In genomic region chr2:55233658-55233940, GRCh38 we compare ENCODE assay signal across 8 cellular contexts. TPM values are rescaled to one million over a fixed set of nuclear protein-coding genes. Genes with fewer than 3 reads are reported as not detected.
DNase-seq lines count a peak whose midpoint lies in the region; ATAC-seq and TF ChIP-seq lines count a peak whose summit lies in the region.

No MANE protein-coding gene starts in this region.

- TF ChIP-seq CTCF in left ventricle myocardium inferior (IDR thresholded peaks at IDR 0.05; ENCODE audit: borderline replicate concordance) (no peak), mammary epithelial cell (conservative IDR thresholded peaks at IDR 0.05 in 1 of 2, IDR thresholded peaks at IDR 0.05 in 1 of 2; ENCODE audit: extremely low read depth in 1 of 2, insufficient read depth in 1 of 2, low read depth in 1 of 2, low read length in 2 of 2) (no peak), mesothelial cell of epicardium (IDR thresholded peaks at IDR 0.05; ENCODE audit: unreplicated experiment) (no peak), uterus (IDR thresholded peaks at IDR 0.05) (no peak)

- H3K27ac ChIP-seq in left ventricle myocardium inferior (replicated peaks) (peak overlapping the region; percentile 97), mammary epithelial cell (ENCODE audit: insufficient read depth, low read depth, low read length) (peak overlapping the region; percentile 96), uterus (peak overlapping the region; percentile 97)

- no peaks in the 10 kb centered on the region for H3K27me3 ChIP-seq in left ventricle myocardium inferior (ENCODE audit: low read depth)
- H3K27me3 ChIP-seq in mammary epithelial cell (ENCODE audit: insufficient read depth, low read length): no peaks in the 10 kb centered on the region
- H3K27me3 ChIP-seq in uterus: no peaks in the 10 kb centered on the region

- intact Hi-C loops in left ventricle myocardium inferior (cut with micrococcal nuclease): no loop called here
- intact Hi-C loops in Right ventricle myocardium superior (cut with DNase I): no loop called here
- intact Hi-C loops in mammary epithelial cell (cut with micrococcal nuclease): loop anchor here (2.0 kb wide), 2 partner anchors 183 to 187 kb away; partner anchors contain the start of gene RTN4
- intact Hi-C loops in uterus (cut with DNase I; ENCODE audit: low total_unique reads): no loop called here

- H3K4me1 ChIP-seq in left ventricle myocardium inferior (peaks cover 44% of the 10 kb centered on the region), mammary epithelial cell (ENCODE audit: insufficient read depth, low read length) (peaks cover 27% of the 10 kb centered on the region), uterus (peaks cover 4 to 5% of the 10 kb centered on the region in 2 donors)

- H3K9ac ChIP-seq in mammary epithelial cell (ENCODE audit: insufficient read depth, low read length): peak overlapping the region; percentile 100

- no peak overlapping the region for H2AFZ ChIP-seq in mammary epithelial cell (ENCODE audit: low read depth, low read length)

- H3K9me3 ChIP-seq in left ventricle myocardium inferior (replicated peaks): no peaks in the 10 kb centered on the region
- H3K9me3 ChIP-seq in mammary epithelial cell (replicated peaks; ENCODE audit: insufficient read depth, low read length): no peaks in the 10 kb centered on the region
- no peaks in the 10 kb centered on the region for H3K9me3 ChIP-seq in uterus

- H3K36me3 Mint-ChIP-seq in mesothelial cell of epicardium: peaks cover 13% of the 10 kb centered on the region

- H3K4me3 Mint-ChIP-seq in mesothelial cell of epicardium: peak overlapping the region; percentile 91

- peak overlapping the region; percentile 96 for H3K4me3 ChIP-seq in left ventricle myocardium inferior
- H3K4me3 ChIP-seq in mammary epithelial cell (replicated peaks in 1 of 3; ENCODE audit: insufficient read depth in 1 of 3, low read depth in 2 of 3, low read length in 3 of 3): peak overlapping the region; percentile 63 to 99 (median 98)
- H3K4me3 ChIP-seq in uterus: peak overlapping the region; percentile 80 to 96

- in situ Hi-C loops in mammary epithelial cell (cut with MboI; ENCODE audit: low sequenced_read_pairs in 2 of 2) (no loop called here), KBM-7 (cut with MboI; ENCODE audit: low pct_unique_long_range_greater_than_20kb, low sequenced_read_pairs) (no loop called here)

- H3K9me3 Mint-ChIP-seq in mesothelial cell of epicardium: no peaks in the 10 kb centered on the region

- peaks cover 2% of the 10 kb centered on the region for H4K20me1 ChIP-seq in mammary epithelial cell (ENCODE audit: insufficient read depth, low read length)

- CTCF ChIA-PET in mammary epithelial cell (lab: Charles Lee; ENCODE audit: low non-redundant PET): no interaction called here

- peaks cover 71% of the 10 kb centered on the region for H3K79me2 ChIP-seq in mammary epithelial cell (ENCODE audit: insufficient read depth, low read length)

- H3K4me1 Mint-ChIP-seq in mesothelial cell of epicardium: peaks cover 35% of the 10 kb centered on the region

- H3K27me3 Mint-ChIP-seq in mesothelial cell of epicardium (ENCODE audit: low read depth): no peaks in the 10 kb centered on the region

- no peak for TF ChIP-seq POLR2A in uterus (IDR thresholded peaks at IDR 0.05)

- DNase-seq in left ventricle myocardium inferior (no peak), Right ventricle myocardium superior (no peak), mammary epithelial cell (no peak), mesothelial cell of epicardium (ENCODE audit: low spot score in 2 of 2, unreplicated experiment in 2 of 2) (no peak), uterus (no peak), mucosa of gallbladder (ENCODE audit: low spot score) (no peak), KBM-7 (no peak), NCI-H2196 (lab: John Stamatoyannopoulos, UW; ENCODE audit: unreplicated experiment) (no peak)

- no peak for ATAC-seq in Right ventricle myocardium superior (ENCODE audit: poor library complexity)

- H3K36me3 ChIP-seq in left ventricle myocardium inferior: peaks cover 47% of the 10 kb centered on the region
- H3K36me3 ChIP-seq in mammary epithelial cell (ENCODE audit: insufficient read depth, low read length): peaks cover 30% of the 10 kb centered on the region
- H3K36me3 ChIP-seq in uterus: no peaks in the 10 kb centered on the region

- BruUV-seq in mammary epithelial cell (replicated peaks; lab: Mats Ljungman, UMichigan): no TSS peak

- H3K4me2 ChIP-seq in mammary epithelial cell (ENCODE audit: insufficient read depth, low read depth, low read length): peak overlapping the region; percentile 86

- peak overlapping the region; percentile 99 for H3K27ac Mint-ChIP-seq in mesothelial cell of epicardium

- WGBS in mammary epithelial cell (ENCODE audit: low coverage, missing lambda C conversion rate): 56% methylated on average over 7 of the region's 7 CpGs

- dilution Hi-C loops in mammary epithelial cell (cut with HindIII; ENCODE audit: low sequenced_read_pairs): no loop called here

RNA-seq across cellular contexts. Expression of gene RPS27A, which starts 1.1 kb away (rescaled TPM):
- total RNA-seq in left ventricle myocardium inferior (459 TPM), Right ventricle myocardium superior (443 TPM), mammary epithelial cell (100 to 1,000 TPM; 572 to 897 TPM), mesothelial cell of epicardium (795 to 840 TPM (median 827 TPM) in 3 replicates), uterus (1,000 to 10,000 TPM; 1,126 to 5,133 (median 1,477) TPM), mucosa of gallbladder (605 TPM)
- 1,935 TPM for polyA plus RNA-seq in mammary epithelial cell
- polyA minus RNA-seq in mammary epithelial cell: 436 TPM

RNA-seq across cellular contexts. Expression of gene CLHC1, which starts 1.5 kb away (rescaled TPM):
- total RNA-seq in left ventricle myocardium inferior (7.5 TPM), Right ventricle myocardium superior (5.6 TPM), mammary epithelial cell (10 to 100 TPM in 1 of 2 donors, 1 to 10 TPM in 1; 7.7 to 17.1 TPM), mesothelial cell of epicardium (38.0 to 46.7 TPM (median 40.5 TPM) in 3 replicates), uterus (10 to 100 TPM in 2 of 4 donors, 1 to 10 TPM in 1, under 1 TPM in 1; 0.51 to 52.7 (median 13.2) TPM), mucosa of gallbladder (20.1 TPM)
- polyA plus RNA-seq in mammary epithelial cell: 2.6 TPM
- not detected for polyA minus RNA-seq in mammary epithelial cell

RNA-seq across cellular contexts. Expression of gene MTIF2, which starts 35.4 kb away (rescaled TPM):
- total RNA-seq in left ventricle myocardium inferior (53.0 TPM), Right ventricle myocardium superior (50.5 TPM), mammary epithelial cell (10 to 100 TPM; 24.0 to 39.5 TPM), mesothelial cell of epicardium (22.1 to 24.5 TPM (median 22.8 TPM) in 3 replicates), uterus (10 to 100 TPM in 3 of 4 donors, 1 to 10 TPM in 1; 1.8 to 29.4 (median 12.8) TPM), mucosa of gallbladder (22.8 TPM)
- polyA plus RNA-seq in mammary epithelial cell: 18.2 TPM
- 13.4 TPM for polyA minus RNA-seq in mammary epithelial cell
